In the genomic region with DNA sequence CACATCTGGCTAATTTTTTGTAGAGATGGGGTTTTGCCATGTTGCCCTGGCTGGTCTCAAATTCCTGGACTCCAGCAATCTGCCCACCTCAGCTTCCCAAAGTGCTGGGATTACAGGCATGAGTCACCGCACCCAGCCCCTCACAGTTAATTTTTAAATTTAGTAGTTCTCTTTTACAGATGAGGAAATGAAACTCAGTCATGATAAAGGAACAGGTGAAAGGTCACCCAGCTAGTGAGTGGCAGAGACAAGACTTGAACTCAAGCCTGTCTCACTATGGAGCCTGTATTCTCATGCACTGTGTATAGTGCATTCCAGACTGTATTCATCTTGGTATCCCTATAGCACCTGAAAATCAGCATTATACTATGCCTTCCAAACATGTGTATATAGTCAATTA, we compare ENCODE assay signal across 25 cellular contexts.
DNase-seq lines count a peak whose midpoint lies in the region; ATAC-seq, FAIRE-seq and TF ChIP-seq lines count a peak whose summit lies in the region.
"Had no signal": no experiment of that assay in that cellular context is flagged by ENCODE, and none has a peak within 500 bp of the region (broad histone marks: within the 10 kb centered on the region; RNA-seq: fewer than 3 reads in every experiment).

No MANE protein-coding gene starts in this region.

- intact Hi-C loops in CD14-positive monocyte (cut with micrococcal nuclease): no loop called here
- intact Hi-C loops in left lung (cut with DNase I): no loop called here

- H3K27me3 ChIP-seq in left lung: no peaks in the 10 kb centered on the region
- H3K27me3 ChIP-seq: neutrophil, right atrium auricular region, vagina had no signal

- no peaks in the 10 kb centered on the region for H3K4me1 ChIP-seq in left lung
- H3K4me1 ChIP-seq: right atrium auricular region, vagina had no signal

- DNase-seq in CD14-positive monocyte (ENCODE audit: low spot score) (peak; percentile 73), GM19239 (ENCODE audit: insufficient read length, low spot score) (no peak), NOMO-1 treated with DMSO at 0.1 percent for 48 hours (lab: John Stamatoyannopoulos, UW; ENCODE audit: unreplicated experiment) (peak; percentile 85), left lung (no peak), activated gamma-delta T cell (lab: John Stamatoyannopoulos, UW) (no peak), nucleus accumbens (lab: John Stamatoyannopoulos, UW) (no peak)
- DNase-seq: activated CD8-positive, alpha-beta T cell treated with anti-CD3 and anti-CD28 coated beads, Interleukin-2, amount 10 ng/mL, durations not matched to agents 7 days and 5 days; amniotic stem cell; central memory CD4-positive, alpha-beta T cell; COR-L47; effector memory CD4-positive, alpha-beta T cell; heart right ventricle; HFFc6; islet precursor cell; NCI-H1092; NCI-H226; PC-3; SK-N-SH had no signal

- peak overlapping the region; percentile 89 to 95 (median 93) for H3K27ac Mint-ChIP-seq in CD14-positive monocyte
- H3K27ac Mint-ChIP-seq: activated CD8-positive, alpha-beta T cell treated with anti-CD3 and anti-CD28 coated beads, Interleukin-2, amount 10 ng/mL, durations not matched to agents 7 days and 5 days; activated T-helper 17 cell treated with anti-CD3 and anti-CD28 coated beads, Interleukin-2, amount 50 U/mL, for 72 hours; HFFc6 had no signal

- H3K4me3 Mint-ChIP-seq in CD14-positive monocyte: peak overlapping the region in 1 of 2 donors; percentile 57
- H3K4me3 Mint-ChIP-seq: activated CD8-positive, alpha-beta T cell treated with anti-CD3 and anti-CD28 coated beads, Interleukin-2, amount 10 ng/mL, durations not matched to agents 7 days and 5 days; activated T-helper 17 cell treated with anti-CD3 and anti-CD28 coated beads, Interleukin-2, amount 50 U/mL, for 72 hours; HFFc6 had no signal

- H3K4me3 ChIP-seq in left lung: no peak overlapping the region
- H3K4me3 ChIP-seq: heart right ventricle, right atrium auricular region, vagina had no signal

- H3K27ac ChIP-seq in left lung: no peak overlapping the region
- H3K27ac ChIP-seq: heart right ventricle, neutrophil, right atrium auricular region, vagina, VCaP had no signal

- H3K9me3 ChIP-seq in left lung: peaks cover 0 to 15% of the 10 kb centered on the region in 2 donors
- H3K9me3 ChIP-seq: neutrophil, SK-N-SH, vagina had no signal

- H3K4me1 Mint-ChIP-seq in CD14-positive monocyte: peaks cover 24% of the 10 kb centered on the region

- FAIRE-seq in GM19239 (lab: Jason Lieb, UNC): peak; percentile 57

- peaks cover 11 to 19% (median 15%) of the 10 kb centered on the region in 7 donors for H3K9me3 Mint-ChIP-seq in CD14-positive monocyte
- H3K9me3 Mint-ChIP-seq: activated T-helper 17 cell treated with anti-CD3 and anti-CD28 coated beads, Interleukin-2, amount 50 U/mL, for 72 hours; HFFc6 had no signal

- peaks cover 0 to 4% of the 10 kb centered on the region in 2 donors for H3K36me3 Mint-ChIP-seq in CD14-positive monocyte

- TF ChIP-seq CTCF in CD14-positive monocyte (IDR thresholded peaks at IDR 0.05) (no peak), left lung (IDR thresholded peaks at IDR 0.05) (no peak)

- H3K36me3 ChIP-seq in left lung: no peaks in the 10 kb centered on the region
- H3K36me3 ChIP-seq: heart right ventricle, neutrophil, right atrium auricular region, vagina had no signal

- ATAC-seq in left lung (peak; percentile 56), GM21528 (IDR thresholded peaks at IDR 0.05; ENCODE audit: low FRiP score, unreplicated experiment) (no peak), HG03025 (IDR thresholded peaks at IDR 0.05; ENCODE audit: low FRiP score, unreplicated experiment) (no peak)
- ATAC-seq: activated CD8-positive, alpha-beta T cell treated with anti-CD3 and anti-CD28 coated beads, Interleukin-2, amount 10 ng/mL, durations not matched to agents 7 days and 5 days; heart right ventricle; PC-3 had no signal

- peaks cover 0 to 3% (median 2%) of the 10 kb centered on the region in 3 donors for H3K27me3 Mint-ChIP-seq in CD14-positive monocyte (ENCODE audit: low read depth in 3 of 3)

Comparison
In these comparisons a context has a peak if more than half of its experiments do, and no peak if none do; other contexts are left out.
1. DNase-seq: peak in CD14-positive monocyte (single experiment) and NOMO-1 treated with DMSO at 0.1 percent for 48 hours (single experiment); none in GM19239 (single experiment), left lung (0 of 2), activated gamma-delta T cell (single experiment) and nucleus accumbens (0 of 56).